ENCODE assay signal across 1 cellular context in genomic region chr17:78421534-78422266, GRCh38.
TF ChIP-seq lines count a peak whose summit lies in the region.

No MANE protein-coding gene starts in this region.

TF ChIP-seq in HepG2, 621 proteins besides CTCF, POLR2A, EP300 and RAD21 (continued from another document and continues in another):
- peak; percentile 94 for TF ChIP-seq GZF1 (CRISPR knock-in tag; IDR thresholded peaks at IDR 0.05)
- TF ChIP-seq PRDM10 (CRISPR knock-in tag; IDR thresholded peaks at IDR 0.05; ENCODE audit: low read depth), result peak; percentile 56; the same call in 1 of the 2 replicates
- peak; percentile 77 for TF ChIP-seq GATAD1 (CRISPR knock-in tag; IDR thresholded peaks at IDR 0.05)
- TF ChIP-seq HES4 (CRISPR knock-in tag; IDR thresholded peaks at IDR 0.05; ENCODE audit: borderline replicate concordance), result peak; percentile 80; the same call in 1 of the 2 replicates
- TF ChIP-seq, protein P1, sequence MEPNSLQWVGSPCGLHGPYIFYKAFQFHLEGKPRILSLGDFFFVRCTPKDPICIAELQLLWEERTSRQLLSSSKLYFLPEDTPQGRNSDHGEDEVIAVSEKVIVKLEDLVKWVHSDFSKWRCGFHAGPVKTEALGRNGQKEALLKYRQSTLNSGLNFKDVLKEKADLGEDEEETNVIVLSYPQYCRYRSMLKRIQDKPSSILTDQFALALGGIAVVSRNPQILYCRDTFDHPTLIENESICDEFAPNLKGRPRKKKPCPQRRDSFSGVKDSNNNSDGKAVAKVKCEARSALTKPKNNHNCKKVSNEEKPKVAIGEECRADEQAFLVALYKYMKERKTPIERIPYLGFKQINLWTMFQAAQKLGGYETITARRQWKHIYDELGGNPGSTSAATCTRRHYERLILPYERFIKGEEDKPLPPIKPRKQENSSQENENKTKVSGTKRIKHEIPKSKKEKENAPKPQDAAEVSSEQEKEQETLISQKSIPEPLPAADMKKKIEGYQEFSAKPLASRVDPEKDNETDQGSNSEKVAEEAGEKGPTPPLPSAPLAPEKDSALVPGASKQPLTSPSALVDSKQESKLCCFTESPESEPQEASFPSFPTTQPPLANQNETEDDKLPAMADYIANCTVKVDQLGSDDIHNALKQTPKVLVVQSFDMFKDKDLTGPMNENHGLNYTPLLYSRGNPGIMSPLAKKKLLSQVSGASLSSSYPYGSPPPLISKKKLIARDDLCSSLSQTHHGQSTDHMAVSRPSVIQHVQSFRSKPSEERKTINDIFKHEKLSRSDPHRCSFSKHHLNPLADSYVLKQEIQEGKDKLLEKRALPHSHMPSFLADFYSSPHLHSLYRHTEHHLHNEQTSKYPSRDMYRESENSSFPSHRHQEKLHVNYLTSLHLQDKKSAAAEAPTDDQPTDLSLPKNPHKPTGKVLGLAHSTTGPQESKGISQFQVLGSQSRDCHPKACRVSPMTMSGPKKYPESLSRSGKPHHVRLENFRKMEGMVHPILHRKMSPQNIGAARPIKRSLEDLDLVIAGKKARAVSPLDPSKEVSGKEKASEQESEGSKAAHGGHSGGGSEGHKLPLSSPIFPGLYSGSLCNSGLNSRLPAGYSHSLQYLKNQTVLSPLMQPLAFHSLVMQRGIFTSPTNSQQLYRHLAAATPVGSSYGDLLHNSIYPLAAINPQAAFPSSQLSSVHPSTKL (CRISPR knock-in tag; IDR thresholded peaks at IDR 0.05), result peak; percentile 98
- TF ChIP-seq, protein P2, sequence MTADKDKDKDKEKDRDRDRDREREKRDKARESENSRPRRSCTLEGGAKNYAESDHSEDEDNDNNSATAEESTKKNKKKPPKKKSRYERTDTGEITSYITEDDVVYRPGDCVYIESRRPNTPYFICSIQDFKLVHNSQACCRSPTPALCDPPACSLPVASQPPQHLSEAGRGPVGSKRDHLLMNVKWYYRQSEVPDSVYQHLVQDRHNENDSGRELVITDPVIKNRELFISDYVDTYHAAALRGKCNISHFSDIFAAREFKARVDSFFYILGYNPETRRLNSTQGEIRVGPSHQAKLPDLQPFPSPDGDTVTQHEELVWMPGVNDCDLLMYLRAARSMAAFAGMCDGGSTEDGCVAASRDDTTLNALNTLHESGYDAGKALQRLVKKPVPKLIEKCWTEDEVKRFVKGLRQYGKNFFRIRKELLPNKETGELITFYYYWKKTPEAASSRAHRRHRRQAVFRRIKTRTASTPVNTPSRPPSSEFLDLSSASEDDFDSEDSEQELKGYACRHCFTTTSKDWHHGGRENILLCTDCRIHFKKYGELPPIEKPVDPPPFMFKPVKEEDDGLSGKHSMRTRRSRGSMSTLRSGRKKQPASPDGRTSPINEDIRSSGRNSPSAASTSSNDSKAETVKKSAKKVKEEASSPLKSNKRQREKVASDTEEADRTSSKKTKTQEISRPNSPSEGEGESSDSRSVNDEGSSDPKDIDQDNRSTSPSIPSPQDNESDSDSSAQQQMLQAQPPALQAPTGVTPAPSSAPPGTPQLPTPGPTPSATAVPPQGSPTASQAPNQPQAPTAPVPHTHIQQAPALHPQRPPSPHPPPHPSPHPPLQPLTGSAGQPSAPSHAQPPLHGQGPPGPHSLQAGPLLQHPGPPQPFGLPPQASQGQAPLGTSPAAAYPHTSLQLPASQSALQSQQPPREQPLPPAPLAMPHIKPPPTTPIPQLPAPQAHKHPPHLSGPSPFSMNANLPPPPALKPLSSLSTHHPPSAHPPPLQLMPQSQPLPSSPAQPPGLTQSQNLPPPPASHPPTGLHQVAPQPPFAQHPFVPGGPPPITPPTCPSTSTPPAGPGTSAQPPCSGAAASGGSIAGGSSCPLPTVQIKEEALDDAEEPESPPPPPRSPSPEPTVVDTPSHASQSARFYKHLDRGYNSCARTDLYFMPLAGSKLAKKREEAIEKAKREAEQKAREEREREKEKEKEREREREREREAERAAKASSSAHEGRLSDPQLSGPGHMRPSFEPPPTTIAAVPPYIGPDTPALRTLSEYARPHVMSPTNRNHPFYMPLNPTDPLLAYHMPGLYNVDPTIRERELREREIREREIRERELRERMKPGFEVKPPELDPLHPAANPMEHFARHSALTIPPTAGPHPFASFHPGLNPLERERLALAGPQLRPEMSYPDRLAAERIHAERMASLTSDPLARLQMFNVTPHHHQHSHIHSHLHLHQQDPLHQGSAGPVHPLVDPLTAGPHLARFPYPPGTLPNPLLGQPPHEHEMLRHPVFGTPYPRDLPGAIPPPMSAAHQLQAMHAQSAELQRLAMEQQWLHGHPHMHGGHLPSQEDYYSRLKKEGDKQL (CRISPR knock-in tag; IDR thresholded peaks at IDR 0.05; ENCODE audit: low read depth), result peak; percentile 100
- TF ChIP-seq REXO4 (CRISPR knock-in tag; IDR thresholded peaks at IDR 0.05; ENCODE audit: borderline replicate concordance), result no peak
- TF ChIP-seq ZNF205 (CRISPR knock-in tag; IDR thresholded peaks at IDR 0.05), result peak; percentile 97
- TF ChIP-seq, protein P3, sequence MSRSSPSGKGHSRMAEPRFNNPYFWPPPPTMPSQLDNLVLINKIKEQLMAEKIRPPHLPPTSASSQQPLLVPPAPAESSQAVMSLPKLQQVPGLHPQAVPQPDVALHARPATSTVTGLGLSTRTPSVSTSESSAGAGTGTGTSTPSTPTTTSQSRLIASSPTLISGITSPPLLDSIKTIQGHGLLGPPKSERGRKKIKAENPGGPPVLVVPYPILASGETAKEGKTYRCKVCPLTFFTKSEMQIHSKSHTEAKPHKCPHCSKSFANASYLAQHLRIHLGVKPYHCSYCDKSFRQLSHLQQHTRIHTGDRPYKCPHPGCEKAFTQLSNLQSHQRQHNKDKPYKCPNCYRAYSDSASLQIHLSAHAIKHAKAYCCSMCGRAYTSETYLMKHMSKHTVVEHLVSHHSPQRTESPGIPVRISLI (CRISPR knock-in tag; IDR thresholded peaks at IDR 0.05; ENCODE audit: borderline replicate concordance), result peak; percentile 86
- TF ChIP-seq E2F2 (CRISPR knock-in tag; IDR thresholded peaks at IDR 0.05; ENCODE audit: borderline replicate concordance), result no peak
- no peak for TF ChIP-seq PRPF4 (IDR thresholded peaks at IDR 0.05; ENCODE audit: low read depth, low read length, poor library complexity, severe bottlenecking)
- no peak for TF ChIP-seq MATR3 (CRISPR knock-in tag; IDR thresholded peaks at IDR 0.05)
- TF ChIP-seq SMAD1 (CRISPR knock-in tag; IDR thresholded peaks at IDR 0.05; ENCODE audit: borderline replicate concordance, low read depth), result no peak; the same call in 1 of the 2 replicates
- no peak for TF ChIP-seq ZNF530 (CRISPR knock-in tag; IDR thresholded peaks at IDR 0.05; ENCODE audit: low read depth)
- peak; percentile 79; the same call in 1 of the 2 replicates for TF ChIP-seq ZNF34 (CRISPR knock-in tag; IDR thresholded peaks at IDR 0.05; ENCODE audit: borderline replicate concordance)
- TF ChIP-seq ZZZ3 (CRISPR knock-in tag; IDR thresholded peaks at IDR 0.05; ENCODE audit: borderline replicate concordance), result 0 out of 2 replicates have a peak, but pooled peaks have one; percentile 57
- TF ChIP-seq RBAK (CRISPR knock-in tag; IDR thresholded peaks at IDR 0.05), result no peak
- TF ChIP-seq NFYB (CRISPR knock-in tag; IDR thresholded peaks at IDR 0.05), result 0 out of 2 replicates have a peak, but pooled peaks have one; percentile 25
- TF ChIP-seq ZFP36L2 (CRISPR knock-in tag; IDR thresholded peaks at IDR 0.05), result 0 out of 2 replicates have a peak, but pooled peaks have one; percentile 64
- peak; percentile 60 for TF ChIP-seq GABPB1 (CRISPR knock-in tag; IDR thresholded peaks at IDR 0.05)
- TF ChIP-seq, protein P4, sequence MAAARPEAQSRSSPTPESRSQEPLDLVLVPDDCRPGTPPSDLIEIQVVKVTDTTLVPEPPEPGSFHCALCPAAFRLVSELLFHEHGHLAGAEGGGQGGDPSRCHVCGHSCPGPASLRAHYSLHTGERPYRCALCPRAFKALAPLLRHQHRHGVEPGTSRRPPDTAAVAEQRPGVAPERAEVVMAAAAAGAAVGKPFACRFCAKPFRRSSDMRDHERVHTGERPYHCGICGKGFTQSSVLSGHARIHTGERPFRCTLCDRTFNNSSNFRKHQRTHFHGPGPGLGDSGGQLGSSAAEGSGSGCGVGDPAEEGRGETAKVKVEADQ (CRISPR knock-in tag; IDR thresholded peaks at IDR 0.05; ENCODE audit: borderline replicate concordance), result peak; percentile 86
- TF ChIP-seq PAXIP1 (CRISPR knock-in tag; conservative IDR thresholded peaks at IDR 0.05), result peak; percentile 92
- TF ChIP-seq PHB2 (IDR thresholded peaks at IDR 0.05; ENCODE audit: partially characterized antibody), result no peak
- peak; percentile 95 for TF ChIP-seq ZMYM4 (CRISPR knock-in tag; IDR thresholded peaks at IDR 0.05)
- TF ChIP-seq, protein P5, sequence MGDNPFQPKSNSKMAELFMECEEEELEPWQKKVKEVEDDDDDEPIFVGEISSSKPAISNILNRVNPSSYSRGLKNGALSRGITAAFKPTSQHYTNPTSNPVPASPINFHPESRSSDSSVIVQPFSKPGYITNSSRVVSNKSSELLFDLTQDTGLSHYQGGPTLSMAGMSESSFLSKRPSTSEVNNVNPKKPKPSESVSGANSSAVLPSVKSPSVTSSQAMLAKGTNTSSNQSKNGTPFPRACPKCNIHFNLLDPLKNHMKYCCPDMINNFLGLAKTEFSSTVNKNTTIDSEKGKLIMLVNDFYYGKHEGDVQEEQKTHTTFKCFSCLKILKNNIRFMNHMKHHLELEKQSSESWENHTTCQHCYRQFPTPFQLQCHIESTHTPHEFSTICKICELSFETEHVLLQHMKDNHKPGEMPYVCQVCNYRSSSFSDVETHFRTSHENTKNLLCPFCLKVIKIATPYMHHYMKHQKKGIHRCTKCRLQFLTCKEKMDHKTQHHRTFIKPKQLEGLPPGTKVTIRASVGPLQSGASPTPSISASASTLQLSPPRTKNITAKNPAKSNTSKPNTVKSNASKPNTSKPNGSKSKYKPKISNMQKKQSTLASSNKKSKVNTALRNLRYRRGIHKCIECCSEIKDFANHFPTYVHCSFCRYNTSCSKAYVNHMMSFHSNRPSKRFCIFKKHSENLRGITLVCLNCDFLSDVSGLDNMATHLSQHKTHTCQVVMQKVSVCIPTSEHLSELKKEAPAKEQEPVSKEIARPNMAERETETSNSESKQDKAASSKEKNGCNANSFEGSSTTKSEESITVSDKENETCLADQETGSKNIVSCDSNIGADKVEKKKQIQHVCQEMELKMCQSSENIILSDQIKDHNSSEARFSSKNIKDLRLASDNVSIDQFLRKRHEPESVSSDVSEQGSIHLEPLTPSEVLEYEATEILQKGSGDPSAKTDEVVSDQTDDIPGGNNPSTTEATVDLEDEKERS (CRISPR knock-in tag; IDR thresholded peaks at IDR 0.05), result peak; percentile 76; the same call in 1 of the 2 replicates
- TF ChIP-seq, protein P6, sequence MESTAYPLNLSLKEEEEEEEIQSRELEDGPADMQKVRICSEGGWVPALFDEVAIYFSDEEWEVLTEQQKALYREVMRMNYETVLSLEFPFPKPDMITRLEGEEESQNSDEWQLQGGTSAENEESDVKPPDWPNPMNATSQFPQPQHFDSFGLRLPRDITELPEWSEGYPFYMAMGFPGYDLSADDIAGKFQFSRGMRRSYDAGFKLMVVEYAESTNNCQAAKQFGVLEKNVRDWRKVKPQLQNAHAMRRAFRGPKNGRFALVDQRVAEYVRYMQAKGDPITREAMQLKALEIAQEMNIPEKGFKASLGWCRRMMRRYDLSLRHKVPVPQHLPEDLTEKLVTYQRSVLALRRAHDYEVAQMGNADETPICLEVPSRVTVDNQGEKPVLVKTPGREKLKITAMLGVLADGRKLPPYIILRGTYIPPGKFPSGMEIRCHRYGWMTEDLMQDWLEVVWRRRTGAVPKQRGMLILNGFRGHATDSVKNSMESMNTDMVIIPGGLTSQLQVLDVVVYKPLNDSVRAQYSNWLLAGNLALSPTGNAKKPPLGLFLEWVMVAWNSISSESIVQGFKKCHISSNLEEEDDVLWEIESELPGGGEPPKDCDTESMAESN (CRISPR knock-in tag; conservative IDR thresholded peaks at IDR 0.05), result peak; percentile 97
